ENCODE assay signal across 18 cellular contexts in the genomic region with DNA sequence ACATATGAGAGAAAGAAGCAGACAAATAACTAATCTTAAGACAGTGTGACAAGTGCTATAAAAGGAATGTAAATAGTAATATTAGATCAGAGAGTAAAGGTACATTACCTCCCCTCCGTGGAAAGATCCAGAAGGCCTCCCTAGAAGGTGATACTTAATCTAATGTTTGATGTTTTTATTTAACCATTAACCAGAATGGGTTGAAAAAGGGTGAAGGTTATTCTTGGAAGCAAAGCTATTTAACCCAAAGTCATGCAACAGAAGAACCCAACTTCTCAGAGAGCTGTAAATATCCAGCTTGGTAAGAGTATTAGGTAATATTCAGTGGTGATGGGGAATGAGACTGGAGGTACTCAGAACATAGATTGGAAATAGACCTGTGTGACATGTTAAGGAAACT.
DNase-seq lines count a peak whose midpoint lies in the region; ATAC-seq and TF ChIP-seq lines count a peak whose summit lies in the region.
"Had no signal": no experiment of that assay in that cellular context is flagged by ENCODE, and none has a peak within 500 bp of the region (broad histone marks: within the 10 kb centered on the region; RNA-seq: fewer than 3 reads in every experiment).

No MANE protein-coding gene starts in this region.

- ATAC-seq in body of pancreas, result peak; percentile 75
- ATAC-seq in right lobe of liver, result peak; percentile 84 to 89 (median 86)
- ATAC-seq in HG03469 (IDR thresholded peaks at IDR 0.05; ENCODE audit: unreplicated experiment), result no peak

- POLR2A ChIA-PET in activated CD4-positive, alpha-beta T cell treated with anti-CD3 and anti-CD28 coated beads, Interleukin-2, amount 10 ng/mL, durations not matched to agents 7 days and 5 days (lab: Charles Lee), result no interaction called here

- no peak for TF ChIP-seq CTCF in body of pancreas (IDR thresholded peaks at IDR 0.05)
- no peak for TF ChIP-seq CTCF in right lobe of liver (IDR thresholded peaks at IDR 0.05)

- H3K4me1 ChIP-seq in body of pancreas (peaks cover 26% of the 10 kb centered on the region), right lobe of liver (peaks cover 0 to 15% (median 0%) of the 10 kb centered on the region in 4 donors)
- no peaks in the 10 kb centered on the region for H3K4me1 ChIP-seq in effector memory CD4-positive, alpha-beta T cell (ENCODE audit: control insufficient read depth, insufficient read depth, low read length, poor library complexity, severe bottlenecking)

- H3K27ac ChIP-seq in body of pancreas (no peak overlapping the region), right lobe of liver (peak overlapping the region in 2 of 3 donors; percentile 25 to 32)
- H3K27ac ChIP-seq in effector memory CD4-positive, alpha-beta T cell (ENCODE audit: insufficient read depth, low read length, poor library complexity, severe bottlenecking), result no peak overlapping the region
- H3K27ac ChIP-seq: C4-2B, HL-60 had no signal

- H3K4me1 Mint-ChIP-seq in activated CD4-positive, alpha-beta T cell treated with anti-CD3 and anti-CD28 coated beads, Interleukin-2, amount 10 ng/mL, durations not matched to agents 7 days and 5 days, result peaks cover 3% of the 10 kb centered on the region
- H3K4me1 Mint-ChIP-seq: H9, IgD-negative memory B cell had no signal

- H3K27me3 ChIP-seq in body of pancreas (no peaks in the 10 kb centered on the region), right lobe of liver (no peaks in the 10 kb centered on the region)
- no peaks in the 10 kb centered on the region for H3K27me3 ChIP-seq in effector memory CD4-positive, alpha-beta T cell (replicated peaks; ENCODE audit: control insufficient read depth, insufficient read depth, low read length, poor library complexity, severe bottlenecking)

- intact Hi-C loops in body of pancreas (cut with DNase I), result no loop called here
- intact Hi-C loops in right lobe of liver (cut with DNase I), result no loop called here

- no peaks in the 10 kb centered on the region for H3K9me3 Mint-ChIP-seq in activated CD4-positive, alpha-beta T cell treated with anti-CD3 and anti-CD28 coated beads, Interleukin-2, amount 10 ng/mL, durations not matched to agents 7 days and 5 days
- H3K9me3 Mint-ChIP-seq: CD4-positive, alpha-beta T cell; H9; IgD-negative memory B cell had no signal

- H3K4me3 ChIP-seq in body of pancreas, result no peak overlapping the region
- no peak overlapping the region for H3K4me3 ChIP-seq in right lobe of liver
- H3K4me3 ChIP-seq in effector memory CD4-positive, alpha-beta T cell (ENCODE audit: insufficient read depth, low read depth, low read length, poor library complexity, severe bottlenecking), result no peak overlapping the region

- 14 to 34% methylated on average over 1 of the region's 1 CpG for WGBS in body of pancreas, 2 donors
- WGBS in right lobe of liver (ENCODE audit: insufficient coverage, low coverage, low lambda C conversion rate, missing lambda C conversion rate), result 32% methylated on average over 1 of the region's 1 CpG

- CTCF ChIA-PET in activated CD4-positive, alpha-beta T cell treated with anti-CD3 and anti-CD28 coated beads, Interleukin-2, amount 10 ng/mL, durations not matched to agents 7 days and 5 days (lab: Charles Lee), result interaction anchor here (1.1 kb wide), 1 partner anchor 33 kb away, joined by 3 read pairs; no protein-coding TSS in a partner anchor

- H3K36me3 Mint-ChIP-seq in activated CD4-positive, alpha-beta T cell treated with anti-CD3 and anti-CD28 coated beads, Interleukin-2, amount 10 ng/mL, durations not matched to agents 7 days and 5 days (ENCODE audit: low read depth), result no peaks in the 10 kb centered on the region
- H3K36me3 Mint-ChIP-seq: IgD-negative memory B cell had no signal

- H3K4me3 Mint-ChIP-seq in activated CD4-positive, alpha-beta T cell treated with anti-CD3 and anti-CD28 coated beads, Interleukin-2, amount 10 ng/mL, durations not matched to agents 7 days and 5 days, result no peak overlapping the region
- H3K4me3 Mint-ChIP-seq: CD4-positive, alpha-beta T cell; H9; IgD-negative memory B cell had no signal

- no peak overlapping the region for H3K27ac Mint-ChIP-seq in activated CD4-positive, alpha-beta T cell treated with anti-CD3 and anti-CD28 coated beads, Interleukin-2, amount 10 ng/mL, durations not matched to agents 7 days and 5 days
- H3K27ac Mint-ChIP-seq: CD4-positive, alpha-beta T cell; H9; IgD-negative memory B cell had no signal

- H3K27me3 Mint-ChIP-seq in activated CD4-positive, alpha-beta T cell treated with anti-CD3 and anti-CD28 coated beads, Interleukin-2, amount 10 ng/mL, durations not matched to agents 7 days and 5 days, result no peaks in the 10 kb centered on the region
- H3K27me3 Mint-ChIP-seq: CD4-positive, alpha-beta T cell had no signal

- DNase-seq in body of pancreas, result peak in 2 of 4 donors; percentile 7 to 24
- peak; percentile 44 for DNase-seq in left kidney (ENCODE audit: low read depth, low spot score)
- DNase-seq in right lobe of liver, result no peak
- DNase-seq in effector memory CD4-positive, alpha-beta T cell, result no peak
- DNase-seq in activated CD4-positive, alpha-beta T cell treated with anti-CD3 and anti-CD28 coated beads for 4 hours, result no peak
- no peak for DNase-seq in activated CD4-positive, alpha-beta T cell treated with anti-CD3 and anti-CD28 coated beads, Interleukin-2, amount 10 ng/mL, durations not matched to agents 7 days and 5 days
- DNase-seq: AML-193; Caco-2; CD4-positive, alpha-beta T cell; DMS153; DMS79; GDM1; H9; KG1 had no signal

- H3K9me3 ChIP-seq in body of pancreas, result no peaks in the 10 kb centered on the region
- H3K9me3 ChIP-seq in right lobe of liver, result no peaks in the 10 kb centered on the region
- H3K9me3 ChIP-seq in effector memory CD4-positive, alpha-beta T cell (ENCODE audit: control insufficient read depth, low read length), result no peaks in the 10 kb centered on the region
- H3K9me3 ChIP-seq: Caco-2 had no signal

- TF ChIP-seq POLR2A in body of pancreas (IDR thresholded peaks at IDR 0.05) (no peak), right lobe of liver (IDR thresholded peaks at IDR 0.05) (no peak)

- H3K36me3 ChIP-seq in body of pancreas (replicated peaks in 1 of 2; ENCODE audit: insufficient read depth in 1 of 2, low read depth in 2 of 2) (no peaks in the 10 kb centered on the region), right lobe of liver (no peaks in the 10 kb centered on the region)
- H3K36me3 ChIP-seq in effector memory CD4-positive, alpha-beta T cell (ENCODE audit: control insufficient read depth, insufficient read depth, low read length), result no peaks in the 10 kb centered on the region

Comparison
In these comparisons a context has a peak if more than half of its experiments do, and no peak if none do; other contexts are left out.
1. H3K27ac ChIP-seq: peak in right lobe of liver (2 of 3); none in body of pancreas (0 of 4) and effector memory CD4-positive, alpha-beta T cell (single experiment).